Comparison of ENCODE assay signal across 14 cellular contexts in the genomic region with DNA sequence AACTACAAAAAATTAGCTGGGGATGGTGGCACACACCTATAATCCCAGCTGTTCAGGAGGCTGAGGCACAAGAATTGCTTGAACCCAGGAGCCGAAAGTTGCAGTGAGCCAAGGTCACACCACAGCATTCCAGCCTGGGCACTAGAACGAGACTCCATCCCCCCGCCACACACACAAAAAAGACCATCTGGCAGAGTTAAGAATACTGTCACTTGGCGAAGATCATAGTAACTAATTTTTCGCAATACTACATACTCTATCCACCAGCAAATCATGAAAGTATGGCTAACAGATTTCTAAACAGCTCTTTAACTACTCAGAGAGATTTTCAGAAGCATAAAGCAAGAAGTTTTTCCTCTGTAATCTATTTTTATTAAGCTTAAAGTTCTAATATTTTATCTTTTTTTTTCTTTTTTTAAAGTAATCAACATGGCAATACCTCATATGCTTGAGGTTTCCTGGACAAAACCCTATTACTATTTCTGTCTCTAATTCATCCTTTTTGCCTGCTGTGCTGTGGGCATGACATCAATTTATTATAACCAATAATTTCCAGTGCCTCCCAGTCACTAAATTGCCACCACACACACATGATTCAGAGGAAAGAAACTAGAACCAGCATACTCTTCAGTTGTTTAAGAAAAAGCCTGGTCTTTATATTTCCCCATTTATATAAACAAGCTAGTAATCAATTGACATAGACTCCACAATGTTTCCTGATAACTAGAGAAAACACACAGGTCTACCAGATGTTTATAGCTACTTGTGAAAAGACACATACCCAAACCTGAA. TPM values are rescaled to one million over a fixed set of nuclear protein-coding genes. Genes with fewer than 3 reads are reported as not detected.
A peak's percentile ranks its signal among the peaks of the same experiment; 100 is the strongest.
DNase-seq lines count a peak whose midpoint lies in the region; ATAC-seq and TF ChIP-seq lines count a peak whose summit lies in the region.
"Had no signal": no experiment of that assay in that cellular context is flagged by ENCODE, and none has a peak within 500 bp of the region (broad histone marks: within the 10 kb centered on the region; RNA-seq: fewer than 3 reads in every experiment).

No MANE protein-coding gene starts in this region.

- CTCF ChIA-PET in Caco-2 (lab: Charles Lee) = interaction anchor here (0.6 kb wide), 1 partner anchor 10 kb away, joined by 3 read pairs; no protein-coding TSS in a partner anchor

- no peaks in the 10 kb centered on the region for H3K27me3 Mint-ChIP-seq in activated T-cell treated with anti-CD3 and anti-CD28 coated beads, Interleukin-2, amount 50 U/mL, for 72 hours (ENCODE audit: low read depth)
- H3K27me3 Mint-ChIP-seq in T-helper 17 cell (no peaks in the 10 kb centered on the region), Caco-2 (ENCODE audit: insufficient read depth, unreplicated experiment) (no peaks in the 10 kb centered on the region)
- no peaks in the 10 kb centered on the region for H3K27me3 Mint-ChIP-seq in effector memory CD8-positive, alpha-beta T cell
- H3K27me3 Mint-ChIP-seq: B cell had no signal

- POLR2A ChIA-PET in Caco-2 (lab: Charles Lee) = no interaction called here

- no peaks in the 10 kb centered on the region for H3K9me3 ChIP-seq in T-helper 17 cell (ENCODE audit: control insufficient read depth, low read length, poor library complexity, severe bottlenecking)
- H3K9me3 ChIP-seq in Caco-2 = no peaks in the 10 kb centered on the region
- H3K9me3 ChIP-seq: prostate gland had no signal

- no peaks in the 10 kb centered on the region for H3K4me1 ChIP-seq in Caco-2

- H3K9me3 Mint-ChIP-seq in activated T-cell treated with anti-CD3 and anti-CD28 coated beads, Interleukin-2, amount 50 U/mL, for 72 hours = no peaks in the 10 kb centered on the region
- no peaks in the 10 kb centered on the region for H3K9me3 Mint-ChIP-seq in effector memory CD8-positive, alpha-beta T cell
- no peaks in the 10 kb centered on the region for H3K9me3 Mint-ChIP-seq in Caco-2 (ENCODE audit: unreplicated experiment)

- H3K27me3 ChIP-seq in Caco-2 (replicated peaks; ENCODE audit: control insufficient read depth, insufficient read depth, low read length) = no peaks in the 10 kb centered on the region

- H3K36me3 Mint-ChIP-seq in activated T-cell treated with anti-CD3 and anti-CD28 coated beads, Interleukin-2, amount 50 U/mL, for 72 hours (ENCODE audit: insufficient read depth in 2 of 2) = peaks cover 8 to 10% of the 10 kb centered on the region in 2 donors
- no peaks in the 10 kb centered on the region for H3K36me3 Mint-ChIP-seq in T-helper 17 cell (ENCODE audit: low read depth)
- peaks cover 11% of the 10 kb centered on the region for H3K36me3 Mint-ChIP-seq in effector memory CD8-positive, alpha-beta T cell (ENCODE audit: insufficient read depth)
- peaks cover 3% of the 10 kb centered on the region for H3K36me3 Mint-ChIP-seq in Caco-2 (ENCODE audit: insufficient read depth, unreplicated experiment)

- TF ChIP-seq CTCF in Caco-2 (IDR thresholded peaks at IDR 0.05; ENCODE audit: insufficient read depth in 1 of 2, low read depth in 1 of 2, low read length in 1 of 2, severe bottlenecking in 1 of 2, unreplicated experiment in 1 of 2) (no peak), GM13977 (IDR thresholded peaks at IDR 0.05; ENCODE audit: extremely low read depth, insufficient read depth, missing control alignments) (no peak)

- H3K36me3 ChIP-seq in Caco-2 (ENCODE audit: control insufficient read depth, insufficient read depth, low read length) = no peaks in the 10 kb centered on the region; the same call in 1 of the 2 replicates
- H3K36me3 ChIP-seq: prostate gland had no signal

- intact Hi-C loops in Caco-2 (cut with micrococcal nuclease; ENCODE audit: unreplicated experiment) = no loop called here

- H3K4me3 ChIP-seq in Caco-2 (ENCODE audit: low read depth, low read length) = no peak overlapping the region
- H3K4me3 ChIP-seq: K562, prostate gland had no signal

- H3K4me3 Mint-ChIP-seq in activated T-cell treated with anti-CD3 and anti-CD28 coated beads, Interleukin-2, amount 50 U/mL, for 72 hours = peak overlapping the region; percentile 90 to 93
- H3K4me3 Mint-ChIP-seq in T-helper 17 cell (peak overlapping the region; percentile 91), Caco-2 (ENCODE audit: unreplicated experiment) (no peak overlapping the region)
- H3K4me3 Mint-ChIP-seq in effector memory CD8-positive, alpha-beta T cell = peak overlapping the region; percentile 29 to 83
- H3K4me3 Mint-ChIP-seq: B cell had no signal

- H3K4me1 Mint-ChIP-seq in activated T-cell treated with anti-CD3 and anti-CD28 coated beads, Interleukin-2, amount 50 U/mL, for 72 hours (ENCODE audit: low read depth) = peaks cover 97% of the 10 kb centered on the region
- H3K4me1 Mint-ChIP-seq in T-helper 17 cell = peaks cover 55% of the 10 kb centered on the region
- peaks cover 62 to 85% of the 10 kb centered on the region in 2 donors for H3K4me1 Mint-ChIP-seq in effector memory CD8-positive, alpha-beta T cell (ENCODE audit: low read depth in 2 of 2)
- H3K4me1 Mint-ChIP-seq in Caco-2 (ENCODE audit: low read depth, unreplicated experiment) = no peaks in the 10 kb centered on the region

- no peak for ATAC-seq in activated T-cell treated with anti-CD3 and anti-CD28 coated beads, Interleukin-2, amount 50 U/mL, for 72 hours (replicated peaks in 1 of 2)
- ATAC-seq in T-helper 17 cell = no peak
- ATAC-seq in effector memory CD8-positive, alpha-beta T cell (replicated peaks) = no peak
- ATAC-seq in stimulated activated naive CD8-positive, alpha-beta T cell treated with anti-CD3 and anti-CD28 coated beads, Interleukin-15, Interleukin-2, amounts not matched to agents 100 U/mL and 50 U/mL, for 24 hours = peak; percentile 25
- ATAC-seq: K562 had no signal

- peak overlapping the region; percentile 99 for H3K27ac Mint-ChIP-seq in activated T-cell treated with anti-CD3 and anti-CD28 coated beads, Interleukin-2, amount 50 U/mL, for 72 hours
- H3K27ac Mint-ChIP-seq in T-helper 17 cell (peak overlapping the region; percentile 95), Caco-2 (ENCODE audit: unreplicated experiment) (no peak overlapping the region)
- H3K27ac Mint-ChIP-seq in effector memory CD8-positive, alpha-beta T cell = peak overlapping the region; percentile 83 to 91
- H3K27ac Mint-ChIP-seq: B cell had no signal

- no TSS peak for BruUV-seq in Caco-2 (replicated peaks; lab: Mats Ljungman, UMichigan)

- in situ Hi-C loops in GM13977 (cut with MboI; ENCODE audit: low pct_unique_long_range_greater_than_20kb, low sequenced_read_pairs, unreplicated experiment) = no loop called here

- DNase-seq in activated T-cell treated with anti-CD3 and anti-CD28 coated beads, Interleukin-2, amount 50 U/mL, for 72 hours = no peak
- DNase-seq in activated T-cell treated with anti-CD3 and anti-CD28 coated beads, Interleukin-2, amount 50 U/mL, for 48 hours = no peak
- DNase-seq in T-helper 17 cell = no peak
- no peak for DNase-seq in effector memory CD8-positive, alpha-beta T cell
- DNase-seq in stimulated activated naive CD8-positive, alpha-beta T cell treated with anti-CD3 and anti-CD28 coated beads, Interleukin-15, Interleukin-2, amounts not matched to agents 100 U/mL and 50 U/mL, for 24 hours = no peak
- no peak for DNase-seq in HuH-7 (ENCODE audit: low spot score)
- DNase-seq in Caco-2 = no peak
- DNase-seq in GM13977 (ENCODE audit: low spot score) = no peak
- DNase-seq: caudate nucleus, GF-D8, NCI-H2081 had no signal

RNA-seq across cellular contexts. Expression of a gene that starts 46.9 kb away (rescaled TPM):
- 10 to 100 TPM; 26.4 to 31.1 TPM for total RNA-seq in activated T-cell treated with anti-CD3 and anti-CD28 coated beads, Interleukin-2, amount 50 U/mL, for 72 hours
- total RNA-seq in T-helper 17 cell = 10 to 100 TPM; 10.5 to 12.9 TPM
- 17.5 and 18.7 TPM in 2 replicates for total RNA-seq in Caco-2 (2022)
